Comparison of ENCODE assay signal across 8 cellular contexts in the genomic region with DNA sequence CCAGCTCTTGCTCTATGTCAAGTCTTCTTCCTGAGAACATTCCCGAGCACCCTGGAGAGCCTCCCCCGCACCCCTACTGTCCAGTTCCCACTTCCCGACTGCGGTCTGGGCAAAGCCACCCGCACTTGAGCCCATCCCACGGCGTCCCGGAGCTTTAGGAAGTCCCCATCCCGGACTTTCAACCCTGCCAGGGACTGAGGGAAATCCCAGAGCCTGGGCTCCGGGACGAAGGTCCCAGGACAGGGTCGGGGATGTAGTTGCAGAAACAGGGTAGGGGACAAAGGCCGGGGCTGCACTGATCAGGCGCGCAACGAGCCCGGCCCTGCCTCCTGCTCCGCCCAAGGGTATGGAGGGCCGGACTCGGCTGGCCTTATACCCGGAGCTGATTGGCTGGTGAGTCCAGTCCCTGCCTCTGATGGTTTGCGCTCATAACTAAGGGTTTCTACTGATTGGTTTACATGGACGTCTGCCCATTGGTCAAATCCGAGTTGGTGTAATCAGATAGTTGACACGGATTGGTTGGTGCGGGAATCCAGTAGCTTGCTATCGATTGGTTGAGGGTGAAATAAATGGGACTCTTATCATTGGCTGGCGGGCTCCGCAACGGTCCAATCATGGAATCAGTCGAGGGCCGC. TPM values are rescaled to one million over a fixed set of nuclear protein-coding genes. Genes with fewer than 3 reads are reported as not detected.
DNase-seq lines count a peak whose midpoint lies in the region; ATAC-seq and TF ChIP-seq lines count a peak whose summit lies in the region.

No MANE protein-coding gene starts in this region.

- H3K9me3 Mint-ChIP-seq in activated naive CD8-positive, alpha-beta T cell (ENCODE audit: low read depth): no peaks in the 10 kb centered on the region

- H3K27me3 Mint-ChIP-seq in activated naive CD8-positive, alpha-beta T cell: no peaks in the 10 kb centered on the region

- H3K27ac ChIP-seq in temporal lobe (ENCODE audit: low read depth, low read length): peak overlapping the region; percentile 97

- DNase-seq in NCI-H1048 (lab: John Stamatoyannopoulos, UW) (peak; percentile 98), glomerular visceral epithelial cell (ENCODE audit: extremely low spot score) (peak; percentile 100), occipital lobe (lab: John Stamatoyannopoulos, UW) (peak; percentile 94)

- peak overlapping the region; percentile 90 for H3K4me3 Mint-ChIP-seq in activated naive CD8-positive, alpha-beta T cell

- peak overlapping the region; percentile 70; the same call in 1 of the 2 replicates for H3K4me3 ChIP-seq in GM08714 (ENCODE audit: low read length)

- peaks cover 23% of the 10 kb centered on the region for H3K4me1 Mint-ChIP-seq in activated naive CD8-positive, alpha-beta T cell (ENCODE audit: low read depth)

- H3K36me3 Mint-ChIP-seq in activated naive CD8-positive, alpha-beta T cell: no peaks in the 10 kb centered on the region

- ATAC-seq in HG02588 (IDR thresholded peaks at IDR 0.05; ENCODE audit: unreplicated experiment): peak; percentile 81
- ATAC-seq in SK-N-SH treated with all-trans-retinoic acid at 6 μM for 48 hours: peak; percentile 96

- peak overlapping the region; percentile 84 for H3K27ac Mint-ChIP-seq in activated naive CD8-positive, alpha-beta T cell

TF ChIP-seq in SK-N-SH treated with all-trans-retinoic acid at 6 μM for 48 hours, 23 proteins besides CTCF, POLR2A, EP300 and RAD21:
- TF ChIP-seq ZNF8 (CRISPR knock-in tag; IDR thresholded peaks at IDR 0.05): peak; percentile 84
- TF ChIP-seq CSDC2 (CRISPR knock-in tag; IDR thresholded peaks at IDR 0.05): peak; percentile 99
- peak; percentile 97 for TF ChIP-seq GLIS3 (CRISPR knock-in tag; IDR thresholded peaks at IDR 0.05)
- TF ChIP-seq TCF4 (CRISPR knock-in tag; IDR thresholded peaks at IDR 0.05; ENCODE audit: borderline replicate concordance): no peak
- TF ChIP-seq ZFP3 (CRISPR knock-in tag; IDR thresholded peaks at IDR 0.05): peak; percentile 94
- peak; percentile 100 for TF ChIP-seq PPARA (CRISPR knock-in tag; IDR thresholded peaks at IDR 0.05; ENCODE audit: borderline replicate concordance)
- TF ChIP-seq, protein P1, sequence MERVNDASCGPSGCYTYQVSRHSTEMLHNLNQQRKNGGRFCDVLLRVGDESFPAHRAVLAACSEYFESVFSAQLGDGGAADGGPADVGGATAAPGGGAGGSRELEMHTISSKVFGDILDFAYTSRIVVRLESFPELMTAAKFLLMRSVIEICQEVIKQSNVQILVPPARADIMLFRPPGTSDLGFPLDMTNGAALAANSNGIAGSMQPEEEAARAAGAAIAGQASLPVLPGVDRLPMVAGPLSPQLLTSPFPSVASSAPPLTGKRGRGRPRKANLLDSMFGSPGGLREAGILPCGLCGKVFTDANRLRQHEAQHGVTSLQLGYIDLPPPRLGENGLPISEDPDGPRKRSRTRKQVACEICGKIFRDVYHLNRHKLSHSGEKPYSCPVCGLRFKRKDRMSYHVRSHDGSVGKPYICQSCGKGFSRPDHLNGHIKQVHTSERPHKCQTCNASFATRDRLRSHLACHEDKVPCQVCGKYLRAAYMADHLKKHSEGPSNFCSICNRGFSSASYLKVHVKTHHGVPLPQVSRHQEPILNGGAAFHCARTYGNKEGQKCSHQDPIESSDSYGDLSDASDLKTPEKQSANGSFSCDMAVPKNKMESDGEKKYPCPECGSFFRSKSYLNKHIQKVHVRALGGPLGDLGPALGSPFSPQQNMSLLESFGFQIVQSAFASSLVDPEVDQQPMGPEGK (CRISPR knock-in tag; IDR thresholded peaks at IDR 0.05; ENCODE audit: borderline replicate concordance): no peak
- TF ChIP-seq TOX (CRISPR knock-in tag; IDR thresholded peaks at IDR 0.05; ENCODE audit: borderline replicate concordance): peak; percentile 86
- peak; percentile 94 for TF ChIP-seq ARNTL (CRISPR knock-in tag; IDR thresholded peaks at IDR 0.05; ENCODE audit: borderline replicate concordance, low read depth)
- TF ChIP-seq, protein P2, sequence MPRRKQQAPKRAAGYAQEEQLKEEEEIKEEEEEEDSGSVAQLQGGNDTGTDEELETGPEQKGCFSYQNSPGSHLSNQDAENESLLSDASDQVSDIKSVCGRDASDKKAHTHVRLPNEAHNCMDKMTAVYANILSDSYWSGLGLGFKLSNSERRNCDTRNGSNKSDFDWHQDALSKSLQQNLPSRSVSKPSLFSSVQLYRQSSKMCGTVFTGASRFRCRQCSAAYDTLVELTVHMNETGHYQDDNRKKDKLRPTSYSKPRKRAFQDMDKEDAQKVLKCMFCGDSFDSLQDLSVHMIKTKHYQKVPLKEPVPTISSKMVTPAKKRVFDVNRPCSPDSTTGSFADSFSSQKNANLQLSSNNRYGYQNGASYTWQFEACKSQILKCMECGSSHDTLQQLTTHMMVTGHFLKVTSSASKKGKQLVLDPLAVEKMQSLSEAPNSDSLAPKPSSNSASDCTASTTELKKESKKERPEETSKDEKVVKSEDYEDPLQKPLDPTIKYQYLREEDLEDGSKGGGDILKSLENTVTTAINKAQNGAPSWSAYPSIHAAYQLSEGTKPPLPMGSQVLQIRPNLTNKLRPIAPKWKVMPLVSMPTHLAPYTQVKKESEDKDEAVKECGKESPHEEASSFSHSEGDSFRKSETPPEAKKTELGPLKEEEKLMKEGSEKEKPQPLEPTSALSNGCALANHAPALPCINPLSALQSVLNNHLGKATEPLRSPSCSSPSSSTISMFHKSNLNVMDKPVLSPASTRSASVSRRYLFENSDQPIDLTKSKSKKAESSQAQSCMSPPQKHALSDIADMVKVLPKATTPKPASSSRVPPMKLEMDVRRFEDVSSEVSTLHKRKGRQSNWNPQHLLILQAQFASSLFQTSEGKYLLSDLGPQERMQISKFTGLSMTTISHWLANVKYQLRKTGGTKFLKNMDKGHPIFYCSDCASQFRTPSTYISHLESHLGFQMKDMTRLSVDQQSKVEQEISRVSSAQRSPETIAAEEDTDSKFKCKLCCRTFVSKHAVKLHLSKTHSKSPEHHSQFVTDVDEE (CRISPR knock-in tag; IDR thresholded peaks at IDR 0.05): peak; percentile 100
- peak; percentile 98 for TF ChIP-seq BACH2 (CRISPR knock-in tag; IDR thresholded peaks at IDR 0.05; ENCODE audit: borderline replicate concordance)
- TF ChIP-seq ZC3H10 (CRISPR knock-in tag; IDR thresholded peaks at IDR 0.05): peak; percentile 93
- TF ChIP-seq, protein P3, sequence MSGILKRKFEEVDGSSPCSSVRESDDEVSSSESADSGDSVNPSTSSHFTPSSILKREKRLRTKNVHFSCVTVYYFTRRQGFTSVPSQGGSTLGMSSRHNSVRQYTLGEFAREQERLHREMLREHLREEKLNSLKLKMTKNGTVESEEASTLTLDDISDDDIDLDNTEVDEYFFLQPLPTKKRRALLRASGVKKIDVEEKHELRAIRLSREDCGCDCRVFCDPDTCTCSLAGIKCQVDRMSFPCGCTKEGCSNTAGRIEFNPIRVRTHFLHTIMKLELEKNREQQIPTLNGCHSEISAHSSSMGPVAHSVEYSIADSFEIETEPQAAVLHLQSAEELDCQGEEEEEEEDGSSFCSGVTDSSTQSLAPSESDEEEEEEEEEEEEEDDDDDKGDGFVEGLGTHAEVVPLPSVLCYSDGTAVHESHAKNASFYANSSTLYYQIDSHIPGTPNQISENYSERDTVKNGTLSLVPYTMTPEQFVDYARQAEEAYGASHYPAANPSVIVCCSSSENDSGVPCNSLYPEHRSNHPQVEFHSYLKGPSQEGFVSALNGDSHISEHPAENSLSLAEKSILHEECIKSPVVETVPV (CRISPR knock-in tag; IDR thresholded peaks at IDR 0.05): peak; percentile 83
- peak; percentile 98 for TF ChIP-seq OSR1 (CRISPR knock-in tag; IDR thresholded peaks at IDR 0.05)
- TF ChIP-seq, protein P4, sequence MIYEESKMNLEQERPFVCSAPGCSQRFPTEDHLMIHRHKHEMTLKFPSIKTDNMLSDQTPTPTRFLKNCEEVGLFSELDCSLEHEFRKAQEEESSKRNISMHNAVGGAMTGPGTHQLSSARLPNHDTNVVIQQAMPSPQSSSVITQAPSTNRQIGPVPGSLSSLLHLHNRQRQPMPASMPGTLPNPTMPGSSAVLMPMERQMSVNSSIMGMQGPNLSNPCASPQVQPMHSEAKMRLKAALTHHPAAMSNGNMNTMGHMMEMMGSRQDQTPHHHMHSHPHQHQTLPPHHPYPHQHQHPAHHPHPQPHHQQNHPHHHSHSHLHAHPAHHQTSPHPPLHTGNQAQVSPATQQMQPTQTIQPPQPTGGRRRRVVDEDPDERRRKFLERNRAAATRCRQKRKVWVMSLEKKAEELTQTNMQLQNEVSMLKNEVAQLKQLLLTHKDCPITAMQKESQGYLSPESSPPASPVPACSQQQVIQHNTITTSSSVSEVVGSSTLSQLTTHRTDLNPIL (CRISPR knock-in tag; IDR thresholded peaks at IDR 0.05; ENCODE audit: low read depth): no peak
- TF ChIP-seq, protein P5, sequence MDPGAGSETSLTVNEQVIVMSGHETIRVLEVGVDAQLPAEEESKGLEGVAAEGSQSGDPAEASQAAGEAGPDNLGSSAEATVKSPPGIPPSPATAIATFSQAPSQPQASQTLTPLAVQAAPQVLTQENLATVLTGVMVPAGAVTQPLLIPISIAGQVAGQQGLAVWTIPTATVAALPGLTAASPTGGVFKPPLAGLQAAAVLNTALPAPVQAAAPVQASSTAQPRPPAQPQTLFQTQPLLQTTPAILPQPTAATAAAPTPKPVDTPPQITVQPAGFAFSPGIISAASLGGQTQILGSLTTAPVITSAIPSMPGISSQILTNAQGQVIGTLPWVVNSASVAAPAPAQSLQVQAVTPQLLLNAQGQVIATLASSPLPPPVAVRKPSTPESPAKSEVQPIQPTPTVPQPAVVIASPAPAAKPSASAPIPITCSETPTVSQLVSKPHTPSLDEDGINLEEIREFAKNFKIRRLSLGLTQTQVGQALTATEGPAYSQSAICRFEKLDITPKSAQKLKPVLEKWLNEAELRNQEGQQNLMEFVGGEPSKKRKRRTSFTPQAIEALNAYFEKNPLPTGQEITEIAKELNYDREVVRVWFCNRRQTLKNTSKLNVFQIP (CRISPR knock-in tag; IDR thresholded peaks at IDR 0.05; ENCODE audit: borderline replicate concordance, low read depth): peak; percentile 30; the same call in 1 of the 2 replicates
- peak; percentile 99 for TF ChIP-seq ZNF565 (CRISPR knock-in tag; conservative IDR thresholded peaks at IDR 0.05; ENCODE audit: low read depth)
- TF ChIP-seq RARB (CRISPR knock-in tag; IDR thresholded peaks at IDR 0.05): peak; percentile 77; the same call in 1 of the 2 replicates
- peak; percentile 84 for TF ChIP-seq ZFP30 (CRISPR knock-in tag; IDR thresholded peaks at IDR 0.05)
- TF ChIP-seq SNAI2 (CRISPR knock-in tag; IDR thresholded peaks at IDR 0.05): peak; percentile 100
- peak; percentile 93 for TF ChIP-seq ZNF70 (CRISPR knock-in tag; IDR thresholded peaks at IDR 0.05)
- peak; percentile 70 for TF ChIP-seq ISL1 (CRISPR knock-in tag; IDR thresholded peaks at IDR 0.05)
- peak; percentile 71; the same call in 1 of the 2 replicates for TF ChIP-seq ESRRG (CRISPR knock-in tag; IDR thresholded peaks at IDR 0.05)

RNA-seq across cellular contexts. Expression of a gene that starts 0.8 kb away (rescaled TPM):
- total RNA-seq in occipital lobe (11.5 TPM), temporal lobe (7.6 TPM)

RNA-seq across cellular contexts. Expression of a gene that starts 3.9 kb away (rescaled TPM):
- total RNA-seq in occipital lobe: 2.8 TPM
- total RNA-seq in temporal lobe: 0.98 TPM

RNA-seq across cellular contexts. Expression of a gene that starts 38.1 kb away (rescaled TPM):
- 28.4 TPM for total RNA-seq in occipital lobe
- total RNA-seq in temporal lobe: 24.6 TPM

RNA-seq across cellular contexts. Expression of a gene that starts 40.3 kb away (rescaled TPM):
- 2.7 TPM for total RNA-seq in occipital lobe
- total RNA-seq in temporal lobe: not detected

RNA-seq across cellular contexts. Expression of a gene that starts 57.8 kb away (rescaled TPM):
- total RNA-seq in occipital lobe: 15.3 TPM
- 25.8 TPM for total RNA-seq in temporal lobe

Comparison
In these comparisons a context has a peak if more than half of its experiments do, and no peak if none do; other contexts are left out.
1. Peak in every context shown above with its lines: DNase-seq, ATAC-seq, H3K4me3 ChIP-seq and H3K27ac ChIP-seq.